Comparison of ENCODE assay signal across 14 cellular contexts in the genomic region with DNA sequence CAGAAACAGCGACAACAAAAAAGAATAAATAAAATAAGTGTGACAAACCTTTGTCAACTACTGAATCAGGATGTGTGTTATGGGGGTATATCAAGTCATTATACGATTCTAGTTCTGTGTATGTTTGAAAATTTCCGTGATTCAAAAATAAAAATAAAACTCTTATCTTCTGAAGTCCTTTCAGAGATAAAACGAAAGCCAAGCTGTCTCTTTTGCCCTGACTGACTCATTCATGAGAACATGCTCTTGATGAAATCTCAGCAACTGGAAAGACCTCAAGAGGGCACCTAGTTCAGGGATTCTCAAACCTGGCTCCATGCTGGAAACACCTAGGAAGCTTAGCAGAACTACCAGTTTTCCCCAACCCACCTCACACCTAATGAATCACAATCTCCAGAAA. TPM values are rescaled to one million over a fixed set of nuclear protein-coding genes. Genes with fewer than 3 reads are reported as not detected.
DNase-seq lines count a peak whose midpoint lies in the region; ATAC-seq and TF ChIP-seq lines count a peak whose summit lies in the region.
"Had no signal": no experiment of that assay in that cellular context is flagged by ENCODE, and none has a peak within 500 bp of the region (broad histone marks: within the 10 kb centered on the region; RNA-seq: fewer than 3 reads in every experiment).

No MANE protein-coding gene starts in this region.

- H3K9me3 Mint-ChIP-seq in activated T-cell treated with anti-CD3 and anti-CD28 coated beads, Interleukin-2, amount 50 U/mL, for 4 hours, result no peaks in the 10 kb centered on the region
- no peaks in the 10 kb centered on the region for H3K9me3 Mint-ChIP-seq in activated T-helper 1 cell treated with anti-CD3 and anti-CD28 coated beads, Interleukin-12 subunit alpha, Interleukin-12 subunit beta, Interleukin-2, Interleukin-4 antibody, amounts not matched to agents 30 ng/mL and 10 ng/mL and 1 ng/mL, durations not matched to agents 14 hours and 24 hours and 36 hours
- no peaks in the 10 kb centered on the region for H3K9me3 Mint-ChIP-seq in stimulated activated naive CD8-positive, alpha-beta T cell treated with anti-CD3 and anti-CD28 coated beads, Interleukin-15, amount 100 ng/mL, for 72 hours

- H3K4me1 Mint-ChIP-seq in activated T-cell treated with anti-CD3 and anti-CD28 coated beads, Interleukin-2, amount 50 U/mL, for 4 hours (ENCODE audit: low read depth), result peaks cover 68% of the 10 kb centered on the region
- H3K4me1 Mint-ChIP-seq in activated T-helper 1 cell treated with anti-CD3 and anti-CD28 coated beads, Interleukin-12 subunit alpha, Interleukin-12 subunit beta, Interleukin-2, Interleukin-4 antibody, amounts not matched to agents 30 ng/mL and 10 ng/mL and 1 ng/mL, durations not matched to agents 14 hours and 24 hours and 36 hours (ENCODE audit: low read depth), result peaks cover 42% of the 10 kb centered on the region
- H3K4me1 Mint-ChIP-seq in stimulated activated naive CD8-positive, alpha-beta T cell treated with anti-CD3 and anti-CD28 coated beads, Interleukin-15, amount 100 ng/mL, for 72 hours, result peaks cover 70% of the 10 kb centered on the region

- TF ChIP-seq CTCF in fibroblast of the aortic adventitia (IDR thresholded peaks at IDR 0.05; ENCODE audit: insufficient read depth, low read length), result no peak

- intact Hi-C loops in activated T-helper 1 cell treated with anti-CD3 and anti-CD28 coated beads, Interleukin-12 subunit alpha, Interleukin-12 subunit beta, Interleukin-2, Interleukin-4 antibody, amounts not matched to agents 30 ng/mL and 10 ng/mL and 1 ng/mL, durations not matched to agents 14 hours and 24 hours and 36 hours (cut with micrococcal nuclease), result loop anchor here (1.0 to 2.0 kb wide), 2 partner anchors 8 to 43 kb away; no protein-coding TSS in a partner anchor

- peak; percentile 53 to 67 for ATAC-seq in activated T-cell treated with anti-CD3 and anti-CD28 coated beads, Interleukin-2, amount 50 U/mL, for 4 hours
- ATAC-seq in stimulated activated naive CD8-positive, alpha-beta T cell treated with anti-CD3 and anti-CD28 coated beads, Interleukin-15, amount 100 ng/mL, for 72 hours, result peak; percentile 42
- no peak for ATAC-seq in HG02852 (IDR thresholded peaks at IDR 0.05; ENCODE audit: unreplicated experiment)

- H3K4me3 Mint-ChIP-seq in activated T-cell treated with anti-CD3 and anti-CD28 coated beads, Interleukin-2, amount 50 U/mL, for 4 hours, result peak overlapping the region; percentile 11
- no peak overlapping the region for H3K4me3 Mint-ChIP-seq in activated T-helper 1 cell treated with anti-CD3 and anti-CD28 coated beads, Interleukin-12 subunit alpha, Interleukin-12 subunit beta, Interleukin-2, Interleukin-4 antibody, amounts not matched to agents 30 ng/mL and 10 ng/mL and 1 ng/mL, durations not matched to agents 14 hours and 24 hours and 36 hours
- peak overlapping the region; percentile 44 for H3K4me3 Mint-ChIP-seq in stimulated activated naive CD8-positive, alpha-beta T cell treated with anti-CD3 and anti-CD28 coated beads, Interleukin-15, amount 100 ng/mL, for 72 hours

- H3K4me3 ChIP-seq in fibroblast of the aortic adventitia (ENCODE audit: low read depth, low read length), result no peak overlapping the region
- H3K4me3 ChIP-seq: right lobe of liver, transverse colon had no signal

- H3K27me3 Mint-ChIP-seq in activated T-cell treated with anti-CD3 and anti-CD28 coated beads, Interleukin-2, amount 50 U/mL, for 4 hours (ENCODE audit: low read depth), result no peaks in the 10 kb centered on the region
- H3K27me3 Mint-ChIP-seq in activated T-helper 1 cell treated with anti-CD3 and anti-CD28 coated beads, Interleukin-12 subunit alpha, Interleukin-12 subunit beta, Interleukin-2, Interleukin-4 antibody, amounts not matched to agents 30 ng/mL and 10 ng/mL and 1 ng/mL, durations not matched to agents 14 hours and 24 hours and 36 hours (ENCODE audit: insufficient read depth), result no peaks in the 10 kb centered on the region
- no peaks in the 10 kb centered on the region for H3K27me3 Mint-ChIP-seq in stimulated activated naive CD8-positive, alpha-beta T cell treated with anti-CD3 and anti-CD28 coated beads, Interleukin-15, amount 100 ng/mL, for 72 hours

- peaks cover 37% of the 10 kb centered on the region for H3K36me3 Mint-ChIP-seq in activated T-cell treated with anti-CD3 and anti-CD28 coated beads, Interleukin-2, amount 50 U/mL, for 4 hours (ENCODE audit: insufficient read depth)
- peaks cover 40% of the 10 kb centered on the region for H3K36me3 Mint-ChIP-seq in activated T-helper 1 cell treated with anti-CD3 and anti-CD28 coated beads, Interleukin-12 subunit alpha, Interleukin-12 subunit beta, Interleukin-2, Interleukin-4 antibody, amounts not matched to agents 30 ng/mL and 10 ng/mL and 1 ng/mL, durations not matched to agents 14 hours and 24 hours and 36 hours (ENCODE audit: low read depth)

- H3K27ac Mint-ChIP-seq in activated T-helper 1 cell treated with anti-CD3 and anti-CD28 coated beads, Interleukin-12 subunit alpha, Interleukin-12 subunit beta, Interleukin-2, Interleukin-4 antibody, amounts not matched to agents 30 ng/mL and 10 ng/mL and 1 ng/mL, durations not matched to agents 14 hours and 24 hours and 36 hours, result peak overlapping the region; percentile 29
- peak overlapping the region in 1 of 2 donors; percentile 83 for H3K27ac Mint-ChIP-seq in stimulated activated naive CD8-positive, alpha-beta T cell treated with anti-CD3 and anti-CD28 coated beads, Interleukin-15, amount 100 ng/mL, for 72 hours

- no peak for DNase-seq in activated T-cell treated with anti-CD3 and anti-CD28 coated beads, Interleukin-2, amount 50 U/mL, for 4 hours
- DNase-seq in activated T-cell treated with anti-CD3 and anti-CD28 coated beads for 4 hours (no peak), fibroblast of the aortic adventitia (ENCODE audit: low read depth) (peak; percentile 37), NCI-H1930 (lab: John Stamatoyannopoulos, UW) (no peak), AG08395 (ENCODE audit: low spot score) (no peak)
- no peak for DNase-seq in activated T-helper 1 cell treated with anti-CD3 and anti-CD28 coated beads, Interleukin-12 subunit alpha, Interleukin-12 subunit beta, Interleukin-2, Interleukin-4 antibody, amounts not matched to agents 30 ng/mL and 10 ng/mL and 1 ng/mL, durations not matched to agents 14 hours and 24 hours and 36 hours (ENCODE audit: low spot score)
- DNase-seq in stimulated activated naive CD8-positive, alpha-beta T cell treated with anti-CD3 and anti-CD28 coated beads, Interleukin-15, amount 100 ng/mL, for 72 hours, result no peak
- DNase-seq: amniotic stem cell, NCI-H1417 treated with DMSO at 0.1 percent for 48 hours, NCI-H748 treated with DMSO at 0.1 percent for 48 hours, SHP77 treated with DMSO at 0.1 percent for 48 hours, transverse colon had no signal

RNA-seq across cellular contexts. Expression of a gene that starts 9.2 kb away (rescaled TPM):
- total RNA-seq in activated T-cell treated with anti-CD3 and anti-CD28 coated beads, Interleukin-2, amount 50 U/mL, for 4 hours, result 10 to 100 TPM; 67.0 to 83.1 (median 69.5) TPM
- 86.9 and 97.3 TPM in 2 replicates for total RNA-seq in activated T-helper 1 cell treated with anti-CD3 and anti-CD28 coated beads, Interleukin-12 subunit alpha, Interleukin-12 subunit beta, Interleukin-2, Interleukin-4 antibody, amounts not matched to agents 30 ng/mL and 10 ng/mL and 1 ng/mL, durations not matched to agents 14 hours and 24 hours and 36 hours
- total RNA-seq in fibroblast of the aortic adventitia (ENCODE audit: low replicate concordance), result 35.3 and 39.4 TPM in 2 replicates
